14 cellular contexts compared by ENCODE assay signal in the genomic region with DNA sequence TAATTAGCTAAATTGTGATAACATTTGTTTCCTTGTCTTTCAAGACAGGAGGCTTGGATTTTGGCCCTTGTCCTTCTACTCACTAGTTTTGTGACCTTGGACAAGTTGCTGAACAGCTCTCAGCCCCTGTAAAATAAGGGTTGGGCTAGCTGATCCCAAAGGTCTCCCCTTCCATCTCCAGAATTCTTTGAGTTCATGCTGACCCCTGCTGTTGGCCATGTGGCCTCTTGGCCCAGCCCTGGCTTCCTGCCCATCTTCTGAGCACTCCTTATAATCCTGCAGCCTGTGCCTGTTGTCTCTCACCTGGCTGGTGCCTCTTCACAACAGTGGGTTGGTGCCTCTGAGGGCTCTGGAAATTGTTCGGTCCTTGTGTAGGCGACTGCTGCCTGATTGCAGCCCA. TPM values are rescaled to one million over a fixed set of nuclear protein-coding genes. Genes with fewer than 3 reads are reported as not detected.
DNase-seq lines count a peak whose midpoint lies in the region; FAIRE-seq and TF ChIP-seq lines count a peak whose summit lies in the region.
"Had no signal": no experiment of that assay in that cellular context is flagged by ENCODE, and none has a peak within 500 bp of the region (broad histone marks: within the 10 kb centered on the region; RNA-seq: fewer than 3 reads in every experiment).

No MANE protein-coding gene starts in this region.

- no peak overlapping the region for H3K23ac ChIP-seq in H1 (ENCODE audit: insufficient read length)

- no peak overlapping the region for H3K9ac ChIP-seq in H1 (replicated peaks in 1 of 4; ENCODE audit: extremely low read depth in 1 of 4, low read depth in 3 of 4, low read length in 3 of 4)
- no peak overlapping the region for H3K9ac ChIP-seq in smooth muscle cell (ENCODE audit: low read depth)

- CTCF ChIA-PET in H1 (lab: Charles Lee; ENCODE audit: partially characterized antibody): interaction anchor here (0.6 to 0.7 kb wide), 2 partner anchors 10 to 40 kb away, joined by 3 read pairs; no protein-coding TSS in a partner anchor

- H2AK5ac ChIP-seq in H1 (ENCODE audit: low read depth, low read length): no peak overlapping the region

- H2BK5ac ChIP-seq in H1 (ENCODE audit: low read depth, low read length): no peak overlapping the region

- TF ChIP-seq CTCF in H1 (IDR thresholded peaks at IDR 0.05; ENCODE audit: control extremely low read depth in 1 of 3, insufficient read depth in 1 of 3, low read depth in 1 of 3, low read length in 3 of 3): no peak
- no peak for TF ChIP-seq CTCF in smooth muscle cell (IDR thresholded peaks at IDR 0.05; ENCODE audit: borderline replicate concordance, insufficient read depth, poor library complexity, severe bottlenecking)
- no peak for TF ChIP-seq CTCF in D721Med (IDR thresholded peaks at IDR 0.05; ENCODE audit: insufficient read depth, missing control alignments)

- peaks cover 4% of the 10 kb centered on the region for H3F3A ChIP-seq in smooth muscle cell (ENCODE audit: low read depth)

- H3K4me3 ChIP-seq in H1 (ENCODE audit: extremely low read depth in 1 of 4, insufficient read depth in 2 of 4, low read depth in 3 of 4, low read length in 4 of 4) (no peak overlapping the region), smooth muscle cell (no peak overlapping the region)
- H3K4me3 ChIP-seq: thoracic aorta had no signal

- H3K79me1 ChIP-seq in H1 (ENCODE audit: low read depth, low read length): peaks cover 22% of the 10 kb centered on the region

- POLR2A ChIA-PET in H1 (lab: Charles Lee; ENCODE audit: partially characterized antibody): interaction anchor here (0.9 kb wide), 1 partner anchor 8 kb away, joined by 3 read pairs; no protein-coding TSS in a partner anchor

- H3K27me3 ChIP-seq in H1 (replicated peaks in 1 of 4; ENCODE audit: control insufficient read depth in 3 of 4, extremely low read depth in 1 of 4, insufficient read depth in 3 of 4, low read length in 3 of 4): no peaks in the 10 kb centered on the region
- no peaks in the 10 kb centered on the region for H3K27me3 ChIP-seq in smooth muscle cell (ENCODE audit: low read depth)

- H3K18ac ChIP-seq in H1 (ENCODE audit: extremely low read depth, low read length): no peak overlapping the region

- FAIRE-seq in H1 (lab: Jason Lieb, UNC) (no peak), D721Med (lab: Jason Lieb, UNC) (no peak)

- H3K79me2 ChIP-seq in H1 (ENCODE audit: control insufficient read depth in 1 of 2, insufficient read depth in 2 of 2, low read length in 2 of 2): peaks cover 11 to 79% of the 10 kb centered on the region in 2 experiments
- H3K79me2 ChIP-seq in smooth muscle cell (ENCODE audit: low read depth): peaks cover 88% of the 10 kb centered on the region

- H3K27ac ChIP-seq in H1 (ENCODE audit: low read depth, low read length): 0 out of 2 replicates have a peak overlapping the region, but pooled peaks have one; percentile 7
- H3K27ac ChIP-seq in smooth muscle cell (ENCODE audit: low read depth): peak overlapping the region; percentile 17
- H3K27ac ChIP-seq: thoracic aorta had no signal

- no peak overlapping the region for H4K8ac ChIP-seq in H1 (ENCODE audit: extremely low read depth, insufficient read depth, low read length)

- H3K14ac ChIP-seq in H1 (ENCODE audit: insufficient read length): no peak overlapping the region

- H4K5ac ChIP-seq in H1 (ENCODE audit: insufficient read length, low read depth, low read length): no peak overlapping the region

- H2BK12ac ChIP-seq in H1 (ENCODE audit: low read depth, low read length): no peak overlapping the region

- H2AFZ ChIP-seq in H1 (ENCODE audit: low read length) (no peak overlapping the region), smooth muscle cell (ENCODE audit: low read depth) (no peak overlapping the region)

- 100% methylated on average over 2 of the region's 2 CpGs; no CpG with 5 or more reads in 1 of the 2 experiments for WGBS in H1 (ENCODE audit: extremely low coverage in 1 of 2, insufficient coverage in 1 of 2, insufficient read length in 1 of 2, insufficient replicate concordance in 2 of 2, low coverage in 1 of 2, low lambda C conversion rate in 2 of 2, missing lambda C conversion rate in 1 of 2), 2 experiments
- 51% methylated on average over 2 of the region's 2 CpGs for WGBS in smooth muscle cell (ENCODE audit: low lambda C conversion rate)

- H3K4ac ChIP-seq in H1 (replicated peaks; ENCODE audit: insufficient read length, low read depth, low read length): no peak overlapping the region

- no peak overlapping the region; the same call in 1 of the 2 replicates for H2BK15ac ChIP-seq in H1 (ENCODE audit: low read length)

- TF ChIP-seq POLR2A in H1 (IDR thresholded peaks at IDR 0.05; ENCODE audit: control extremely low read depth in 1 of 2, low read depth in 2 of 2, low read length in 2 of 2): no peak

- no peak overlapping the region for H4K91ac ChIP-seq in H1 (replicated peaks; ENCODE audit: insufficient read length, low read length)

- no peaks in the 10 kb centered on the region for H3K23me2 ChIP-seq in H1 (ENCODE audit: low read depth, low read length)

- no peak overlapping the region for H2BK20ac ChIP-seq in H1 (ENCODE audit: low read length)

- no peaks in the 10 kb centered on the region for H3K36me3 ChIP-seq in H1 (ENCODE audit: control insufficient read depth in 2 of 4, insufficient read depth in 4 of 4, low read length in 3 of 4)
- no peaks in the 10 kb centered on the region for H3K36me3 ChIP-seq in smooth muscle cell (ENCODE audit: low read depth)
- H3K36me3 ChIP-seq: thoracic aorta had no signal

- no peak overlapping the region for H3K56ac ChIP-seq in H1 (replicated peaks; ENCODE audit: insufficient read length, low read depth, low read length)

- H3K9me3 ChIP-seq in H1 (ENCODE audit: insufficient read depth in 2 of 2, low read depth in 1 of 2, low read length in 1 of 2) (no peaks in the 10 kb centered on the region), smooth muscle cell (replicated peaks; ENCODE audit: low read depth) (no peaks in the 10 kb centered on the region)
- H3K9me3 ChIP-seq: thoracic aorta had no signal

- no peak overlapping the region for H2BK120ac ChIP-seq in H1 (replicated peaks; ENCODE audit: low read depth, low read length)

- DNase-seq in NCI-H748 (lab: John Stamatoyannopoulos, UW; ENCODE audit: unreplicated experiment): peak; percentile 21
- DNase-seq in NCI-H748 treated with DMSO at 0.1 percent for 48 hours (lab: John Stamatoyannopoulos, UW): no peak
- DNase-seq in NCI-H2196 treated with DMSO at 0.1 percent for 48 hours (lab: John Stamatoyannopoulos, UW; ENCODE audit: unreplicated experiment): peak; percentile 40
- DNase-seq in H1 (ENCODE audit: low read depth in 1 of 2, low spot score in 2 of 2): no peak
- DNase-seq in smooth muscle cell (lab: John Stamatoyannopoulos, UW; ENCODE audit: unreplicated experiment): no peak
- no peak for DNase-seq in NCI-H1436 treated with DMSO at 0.1 percent for 48 hours (lab: John Stamatoyannopoulos, UW)
- DNase-seq in T1000 (lab: John Stamatoyannopoulos, UW): no peak
- no peak for DNase-seq in D721Med (ENCODE audit: insufficient read length, low spot score)
- DNase-seq: activated CD8-positive, alpha-beta memory T cell treated with anti-CD3 and anti-CD28 coated beads for 24 hours; EL; NK-92 treated with Interleukin-12 subunit alpha and Interleukin-12 subunit beta, amount 100 ng/mL, for 24 hours; posterior cingulate gyrus; T-helper 17 cell had no signal

- TF ChIP-seq EP300 in H1 (IDR thresholded peaks at IDR 0.05; ENCODE audit: borderline replicate concordance in 1 of 2, low read depth in 2 of 2, low read length in 2 of 2): no peak

- H3K4me1 ChIP-seq in H1 (replicated peaks in 1 of 4; ENCODE audit: control insufficient read depth in 3 of 4, insufficient read depth in 4 of 4, low read length in 3 of 4) (peaks cover 0 to 4% (median 0%) of the 10 kb centered on the region in 4 experiments; a peak in 2 of 7 replicates), smooth muscle cell (ENCODE audit: low read depth) (peaks cover 10% of the 10 kb centered on the region)

- H4K20me1 ChIP-seq in H1 (replicated peaks in 1 of 2; ENCODE audit: control insufficient read depth in 1 of 2, insufficient read depth in 2 of 2, low read length in 2 of 2) (peaks cover 0 to 5% of the 10 kb centered on the region in 2 experiments), smooth muscle cell (ENCODE audit: low read depth) (peaks cover 93% of the 10 kb centered on the region)

- peak; percentile 19 to 38; a peak in 3 of 4 replicates for TF ChIP-seq RAD21 in H1 (IDR thresholded peaks at IDR 0.05 in 1 of 2, conservative IDR thresholded peaks at IDR 0.05 in 1 of 2; ENCODE audit: low read depth in 2 of 2, low read length in 2 of 2)

- H3K4me2 ChIP-seq in H1 (ENCODE audit: insufficient read depth in 1 of 2, low read depth in 2 of 2, low read length in 2 of 2) (no peak overlapping the region), smooth muscle cell (no peak overlapping the region)

TF ChIP-seq in H1, 55 proteins besides CTCF, POLR2A, EP300 and RAD21:
- TF ChIP-seq CREB1 (IDR thresholded peaks at IDR 0.05): no peak
- TF ChIP-seq SIRT6 (IDR thresholded peaks at IDR 0.05; ENCODE audit: low read length): no peak
- TF ChIP-seq EGR1 (IDR thresholded peaks at IDR 0.05; ENCODE audit: borderline replicate concordance, low read depth, low read length): no peak
- no peak for TF ChIP-seq TAF1 (IDR thresholded peaks at IDR 0.05; ENCODE audit: low read depth, low read length)
- no peak for TF ChIP-seq BACH1 (IDR thresholded peaks at IDR 0.05; ENCODE audit: low read length)
- TF ChIP-seq KDM1A (IDR thresholded peaks at IDR 0.05; ENCODE audit: borderline replicate concordance, low read length): no peak
- TF ChIP-seq SP1 (IDR thresholded peaks at IDR 0.05; ENCODE audit: low read depth, low read length): no peak
- no peak for TF ChIP-seq SUZ12 (IDR thresholded peaks at IDR 0.05; ENCODE audit: low read length)
- TF ChIP-seq GABPA (IDR thresholded peaks at IDR 0.05; ENCODE audit: borderline replicate concordance, insufficient read depth, low read length): no peak

RNA-seq across cellular contexts. Expression of a gene that starts 10.1 kb away (rescaled TPM):
- 32.6 TPM in 2 replicates for total RNA-seq in H1 (2021; fragmentation: NEBNext Ultra II Directional; extraction: Animal tissue kit (Norgen Biotek cat#: 25700))
- 11.9 and 13.0 TPM in 2 replicates for polyA plus RNA-seq in H1 (2011; rRNA removed)
- 13.0 TPM for polyA plus RNA-seq in H1 (2011; cell fraction: cytosol; rRNA removed)
- polyA plus RNA-seq in H1 (2011; cell fraction: nucleus; rRNA removed): 14.0 TPM
- polyA plus RNA-seq in H1 (2012, experiment 1 of 2): 18.0 to 23.3 TPM (median 18.6 TPM) in 4 replicates
- 7.5 TPM for polyA plus RNA-seq in H1 (2012, experiment 2 of 2)
- polyA plus RNA-seq in H1 (2013, experiment 1 of 2): 53.5 TPM
- polyA plus RNA-seq in H1 (2013, experiment 2 of 2): 52.9 TPM
- polyA minus RNA-seq in H1 (2011; rRNA and poly(A)+ RNA removed): 37.7 and 40.5 TPM in 2 replicates
- polyA minus RNA-seq in H1 (2011; cell fraction: cytosol; rRNA and poly(A)+ RNA removed): 18.0 TPM
- polyA minus RNA-seq in H1 (2011; cell fraction: nucleus; rRNA and poly(A)+ RNA removed): 27.7 TPM
- 97.9 and 152 TPM in 2 replicates for total RNA-seq in smooth muscle cell
- 62.6 and 64.2 TPM in 2 replicates for polyA plus RNA-seq in smooth muscle cell

Comparison
In these comparisons a context has a peak if more than half of its experiments do, and no peak if none do; other contexts are left out.
1. DNase-seq: peak in NCI-H748 (single experiment) and NCI-H2196 treated with DMSO at 0.1 percent for 48 hours (single experiment); none in NCI-H748 treated with DMSO at 0.1 percent for 48 hours (single experiment), H1 (0 of 2), smooth muscle cell (single experiment), NCI-H1436 treated with DMSO at 0.1 percent for 48 hours (single experiment), T1000 (single experiment) and D721Med (single experiment).